Comparison of ENCODE assay signal across 21 cellular contexts in genomic region chr14:101634453-101635237, GRCh38.
DNase-seq lines count a peak whose midpoint lies in the region; ATAC-seq and TF ChIP-seq lines count a peak whose summit lies in the region.
"Had no signal": no experiment of that assay in that cellular context is flagged by ENCODE, and none has a peak within 500 bp of the region (broad histone marks: within the 10 kb centered on the region; RNA-seq: fewer than 3 reads in every experiment).

No MANE protein-coding gene starts in this region.

- peak overlapping the region; percentile 30 for H3K27ac Mint-ChIP-seq in stimulated activated effector memory CD8-positive, alpha-beta T cell treated with anti-CD3 and anti-CD28 coated beads, Interleukin-12 subunit alpha, Interleukin-12 subunit beta, amount 100 ng/mL, for 72 hours
- H3K27ac Mint-ChIP-seq: CD4-positive, CD25-positive, alpha-beta regulatory T cell had no signal

- ATAC-seq in Right ventricle myocardium inferior = peak; percentile 37
- ATAC-seq in esophagus mucosa = peak; percentile 13
- no peak for ATAC-seq in stimulated activated effector memory CD8-positive, alpha-beta T cell treated with anti-CD3 and anti-CD28 coated beads, Interleukin-12 subunit alpha, Interleukin-12 subunit beta, amount 100 ng/mL, for 72 hours
- ATAC-seq in HG02759 (IDR thresholded peaks at IDR 0.05; ENCODE audit: unreplicated experiment) = no peak
- ATAC-seq: HepG2 had no signal

- no peaks in the 10 kb centered on the region for H3K27me3 ChIP-seq in right atrium auricular region
- H3K27me3 ChIP-seq: BE2C had no signal

- H3K9me3 ChIP-seq in right atrium auricular region (no peaks in the 10 kb centered on the region), KOPT-K1 (ENCODE audit: insufficient read depth, low read length, poor library complexity, severe bottlenecking) (no peaks in the 10 kb centered on the region)
- H3K9me3 ChIP-seq: BE2C had no signal

- no peaks in the 10 kb centered on the region for H3K9me3 Mint-ChIP-seq in stimulated activated effector memory CD8-positive, alpha-beta T cell treated with anti-CD3 and anti-CD28 coated beads, Interleukin-12 subunit alpha, Interleukin-12 subunit beta, amount 100 ng/mL, for 72 hours

- H3K4me3 ChIP-seq in right atrium auricular region = no peak overlapping the region

- peak; percentile 58 for DNase-seq in Right ventricle myocardium inferior (ENCODE audit: missing footprints)
- no peak for DNase-seq in right atrium auricular region (ENCODE audit: low spot score)
- no peak for DNase-seq in stimulated activated effector memory CD8-positive, alpha-beta T cell treated with anti-CD3 and anti-CD28 coated beads, Interleukin-12 subunit alpha, Interleukin-12 subunit beta, amount 100 ng/mL, for 72 hours (ENCODE audit: low spot score in 2 of 2)
- DNase-seq in H4 (ENCODE audit: low spot score) = no peak
- DNase-seq in stimulated activated CD4-positive, alpha-beta T cell treated with anti-CD3 and anti-CD28 coated beads, Interleukin-4, amount 100 ng/mL, for 1 hour = no peak
- DNase-seq: 8988T; ACHN; BE2C; CD4-positive, CD25-positive, alpha-beta regulatory T cell; GOT3; MM.1S; NCI-H2029; NCI-H446 treated with DMSO at 0.1 percent for 48 hours; NCI-H82; RPMI8226; SHP77 had no signal

- H3K36me3 Mint-ChIP-seq in stimulated activated effector memory CD8-positive, alpha-beta T cell treated with anti-CD3 and anti-CD28 coated beads, Interleukin-12 subunit alpha, Interleukin-12 subunit beta, amount 100 ng/mL, for 72 hours = no peaks in the 10 kb centered on the region
- H3K36me3 Mint-ChIP-seq: CD4-positive, CD25-positive, alpha-beta regulatory T cell had no signal

- no peaks in the 10 kb centered on the region for H3K4me1 ChIP-seq in right atrium auricular region
- H3K4me1 ChIP-seq: BE2C had no signal

- H3K36me3 ChIP-seq in right atrium auricular region = no peaks in the 10 kb centered on the region
- H3K36me3 ChIP-seq in KOPT-K1 (ENCODE audit: insufficient read depth, low read length) = no peaks in the 10 kb centered on the region
- H3K36me3 ChIP-seq: BE2C had no signal

- intact Hi-C loops in Right ventricle myocardium inferior (cut with DNase I) = no loop called here

- no peak for TF ChIP-seq CTCF in right atrium auricular region (IDR thresholded peaks at IDR 0.05)

- H3K4me3 Mint-ChIP-seq in stimulated activated effector memory CD8-positive, alpha-beta T cell treated with anti-CD3 and anti-CD28 coated beads, Interleukin-12 subunit alpha, Interleukin-12 subunit beta, amount 100 ng/mL, for 72 hours = no peak overlapping the region
- H3K4me3 Mint-ChIP-seq: CD4-positive, CD25-positive, alpha-beta regulatory T cell had no signal

- H3K4me1 Mint-ChIP-seq in stimulated activated effector memory CD8-positive, alpha-beta T cell treated with anti-CD3 and anti-CD28 coated beads, Interleukin-12 subunit alpha, Interleukin-12 subunit beta, amount 100 ng/mL, for 72 hours = peaks cover 23% of the 10 kb centered on the region

- H3K27ac ChIP-seq in right atrium auricular region (no peak overlapping the region), KOPT-K1 (ENCODE audit: low read depth, low read length, poor library complexity, severe bottlenecking) (peak overlapping the region; percentile 26)
- H3K27ac ChIP-seq: HL-60 had no signal

Comparison
In these comparisons a context has a peak if more than half of its experiments do, and no peak if none do; other contexts are left out.
1. ATAC-seq: peak in Right ventricle myocardium inferior (single experiment) and esophagus mucosa (single experiment); none in stimulated activated effector memory CD8-positive, alpha-beta T cell treated with anti-CD3 and anti-CD28 coated beads, Interleukin-12 subunit alpha, Interleukin-12 subunit beta, amount 100 ng/mL, for 72 hours (single experiment) and HG02759 (single experiment).